In genomic region chr16:8669481-8669880, GRCh38 we compare ENCODE assay signal across 34 cellular contexts.
"Had no signal": no experiment of that assay in that cellular context is flagged by ENCODE, and none has a peak within 500 bp of the region (broad histone marks: within the 10 kb centered on the region; RNA-seq: fewer than 3 reads in every experiment).

No MANE protein-coding gene starts in this region.

- H3K9ac ChIP-seq: KMS-11 had no signal

- H3K27ac ChIP-seq: KMS-11 had no signal

- H3K36me3 ChIP-seq: MG63 had no signal

- H3K9me3 ChIP-seq: MG63 had no signal

- H3K4me2 ChIP-seq: KMS-11 had no signal

- H3K4me3 ChIP-seq: MG63 had no signal

- DNase-seq: Karpas-422, Kasumi-1, KBM-7, KG1, MG63, MM.1S, MV-4-11, NCI-H1048, NCI-H1092, NCI-H1092 treated with DMSO at 0.1 percent for 48 hours, NCI-H1105, NCI-H1105 treated with DMSO at 0.1 percent for 48 hours, NCI-H1417, NCI-H1417 treated with DMSO at 0.1 percent for 48 hours, NCI-H1436, NCI-H1436 treated with DMSO at 0.1 percent for 48 hours, NCI-H146, NCI-H1694, NCI-H1694 treated with DMSO at 0.1 percent for 48 hours, NCI-H187, NCI-H1930, NCI-H2029, NCI-H2029 treated with DMSO at 0.1 percent for 48 hours, NCI-H2081, NCI-H2081 treated with DMSO at 0.1 percent for 48 hours, NCI-H2107, NCI-H2171, NCI-H2171 treated with DMSO at 0.1 percent for 48 hours, NCI-H2227 treated with DMSO at 0.1 percent for 48 hours, NCI-H226, NCI-H345, NCI-H446, NCI-H446 treated with DMSO at 0.1 percent for 48 hours had no signal
